30 cellular contexts compared by ENCODE assay signal in genomic region chr1:3544050-3544977, GRCh38.
A peak's percentile ranks its signal among the peaks of the same experiment; 100 is the strongest.
DNase-seq lines count a peak whose midpoint lies in the region; ATAC-seq, FAIRE-seq and TF ChIP-seq lines count a peak whose summit lies in the region.
"Had no signal": no experiment of that assay in that cellular context is flagged by ENCODE, and none has a peak within 500 bp of the region (broad histone marks: within the 10 kb centered on the region; RNA-seq: fewer than 3 reads in every experiment).

No MANE protein-coding gene starts in this region.

- H3K27me3 ChIP-seq in H7 (ENCODE audit: control insufficient read depth, insufficient read depth, low read length): no peaks in the 10 kb centered on the region
- H3K27me3 ChIP-seq in mesenchymal stem cell (ENCODE audit: control insufficient read depth in 1 of 2, insufficient read depth in 1 of 2, low read length in 2 of 2): peaks cover 19 to 75% of the 10 kb centered on the region in 2 experiments
- H3K27me3 ChIP-seq in skeletal muscle satellite cell (ENCODE audit: control insufficient read depth, insufficient read depth, low read length): peaks cover 24% of the 10 kb centered on the region
- no peaks in the 10 kb centered on the region for H3K27me3 ChIP-seq in small intestine (ENCODE audit: control insufficient read depth in 2 of 2, insufficient read depth in 2 of 2, low read length in 2 of 2)
- H3K27me3 ChIP-seq: BLaER1 treated with 17β-estradiol and CSF1 and Interleukin-3, amounts not matched to agents 10 nM and 100 nM; thyroid gland had no signal

- peak; percentile 65 for DNase-seq in H7
- no peak for DNase-seq in RWPE1 (ENCODE audit: low spot score)
- DNase-seq in mesenchymal stem cell: no peak
- no peak for DNase-seq in small intestine
- DNase-seq: activated CD4-positive, alpha-beta memory T cell treated with anti-CD3 and anti-CD28 coated beads for 36 hours; activated CD4-positive, alpha-beta T cell treated with anti-CD3 and anti-CD28 coated beads for 1 hour; activated naive CD4-positive, alpha-beta T cell treated with anti-CD3 and anti-CD28 coated beads for 36 hours; COR-L47; DMS53; hypothalamus; MM.1S; NCI-H1417; NCI-H2081; NCI-H226; NCI-H526 treated with DMSO at 0.1 percent for 48 hours; SHP77 treated with DMSO at 0.1 percent for 48 hours; stimulated activated CD4-positive, alpha-beta T cell treated with anti-CD3 and anti-CD28 coated beads, Interleukin-4, amount 100 ng/mL, for 1 hour; stomach had no signal

- H3K4me1 Mint-ChIP-seq in activated T-helper 17 cell treated with anti-CD3 and anti-CD28 coated beads, Interleukin-2, amount 50 U/mL, for 72 hours: no peaks in the 10 kb centered on the region

- no peak overlapping the region for H2BK12ac ChIP-seq in mesenchymal stem cell (ENCODE audit: low read length in 2 of 2)

- H3K36me3 ChIP-seq in H7 (replicated peaks; ENCODE audit: control insufficient read depth, insufficient read depth, low read length) (no peaks in the 10 kb centered on the region), mesenchymal stem cell (ENCODE audit: control insufficient read depth in 1 of 2, insufficient read depth in 2 of 2, low read depth in 1 of 2, low read length in 2 of 2) (peaks cover 0 to 6% of the 10 kb centered on the region in 2 experiments), skeletal muscle satellite cell (ENCODE audit: insufficient read depth, low read length) (no peaks in the 10 kb centered on the region), small intestine (ENCODE audit: control insufficient read depth in 2 of 2, insufficient read depth in 2 of 2, low read length in 2 of 2) (no peaks in the 10 kb centered on the region)
- H3K36me3 ChIP-seq: stomach, thyroid gland had no signal

- no peak overlapping the region for H3K4ac ChIP-seq in mesenchymal stem cell (ENCODE audit: low read depth in 1 of 2, low read length in 2 of 2)

- H3K9ac ChIP-seq in mesenchymal stem cell (ENCODE audit: low read length): peak overlapping the region; percentile 43
- H3K9ac ChIP-seq in skeletal muscle satellite cell (ENCODE audit: low read depth, low read length): peak overlapping the region; percentile 78
- H3K9ac ChIP-seq: KMS-11, parathyroid adenoma had no signal

- H3K36me3 Mint-ChIP-seq in activated T-helper 17 cell treated with anti-CD3 and anti-CD28 coated beads, Interleukin-2, amount 50 U/mL, for 72 hours (ENCODE audit: low read depth): no peaks in the 10 kb centered on the region
- H3K36me3 Mint-ChIP-seq: activated CD4-positive, alpha-beta memory T cell treated with anti-CD3 and anti-CD28 coated beads for 36 hours had no signal

- no peak overlapping the region for H2BK120ac ChIP-seq in mesenchymal stem cell (ENCODE audit: low read depth, low read length)

- H2AFZ ChIP-seq in mesenchymal stem cell (ENCODE audit: low read depth, low read length): no peak overlapping the region
- H2AFZ ChIP-seq: parathyroid adenoma had no signal

- H3K23ac ChIP-seq in mesenchymal stem cell (ENCODE audit: low read length in 2 of 2): no peak overlapping the region

- H3K4me3 Mint-ChIP-seq in activated T-helper 17 cell treated with anti-CD3 and anti-CD28 coated beads, Interleukin-2, amount 50 U/mL, for 72 hours: no peak overlapping the region
- H3K4me3 Mint-ChIP-seq: activated CD4-positive, alpha-beta memory T cell treated with anti-CD3 and anti-CD28 coated beads for 36 hours; activated naive CD4-positive, alpha-beta T cell treated with anti-CD3 and anti-CD28 coated beads for 36 hours; activated T-helper 1 cell treated with anti-CD3 and anti-CD28 coated beads, Interleukin-12 subunit alpha, Interleukin-12 subunit beta, Interleukin-2, Interleukin-4 antibody, amounts not matched to agents 30 ng/mL and 10 ng/mL and 1 ng/mL, durations not matched to agents 14 hours and 24 hours and 36 hours; nephron progenitor cell had no signal

- no peaks in the 10 kb centered on the region for H3K79me1 ChIP-seq in mesenchymal stem cell (replicated peaks; ENCODE audit: low read length, poor library complexity, severe bottlenecking)

- no peak for FAIRE-seq in small intestine (lab: Jason Lieb, UNC)
- FAIRE-seq: GM12892 had no signal

- POLR2A ChIA-PET in RWPE1 (lab: Yijun Ruan, JAX; ENCODE audit: low non-redundant PET): no interaction called here

- H3K27ac ChIP-seq in RWPE1 (peak overlapping the region; percentile 97), mesenchymal stem cell (ENCODE audit: low read length, poor library complexity, severe bottlenecking) (no peak overlapping the region), small intestine (ENCODE audit: low read depth in 1 of 2, low read length in 1 of 2) (no peak overlapping the region)
- H3K27ac ChIP-seq: BLaER1 treated with 17β-estradiol and CSF1 and Interleukin-3, amounts not matched to agents 10 nM and 100 nM; KMS-11; parathyroid adenoma; thyroid gland had no signal

- H4K8ac ChIP-seq in mesenchymal stem cell (ENCODE audit: low read length): no peak overlapping the region

- peak overlapping the region; percentile 35 for H2BK5ac ChIP-seq in mesenchymal stem cell (ENCODE audit: low read depth, low read length, poor library complexity, severe bottlenecking)

- CTCF ChIA-PET in RWPE1 (lab: Yijun Ruan, JAX): no interaction called here

- H3K4me1 ChIP-seq in mesenchymal stem cell (ENCODE audit: control insufficient read depth, insufficient read depth, low read depth, low read length): peaks cover 58% of the 10 kb centered on the region
- H3K4me1 ChIP-seq in skeletal muscle satellite cell (ENCODE audit: control insufficient read depth, insufficient read depth, low read length): peaks cover 73% of the 10 kb centered on the region
- H3K4me1 ChIP-seq in small intestine (ENCODE audit: control insufficient read depth in 2 of 2, insufficient read depth in 1 of 2, low read depth in 1 of 2, low read length in 1 of 2): no peaks in the 10 kb centered on the region
- H3K4me1 ChIP-seq: parathyroid adenoma had no signal

- no peak for ATAC-seq in HG03280 (IDR thresholded peaks at IDR 0.05; ENCODE audit: unreplicated experiment)
- no peak for ATAC-seq in HG03565 (IDR thresholded peaks at IDR 0.05; ENCODE audit: unreplicated experiment)
- no peak for ATAC-seq in activated T-helper 17 cell treated with anti-CD3 and anti-CD28 coated beads, Interleukin-2, amount 50 U/mL, for 72 hours (replicated peaks)

- H3K14ac ChIP-seq in mesenchymal stem cell (ENCODE audit: low read length in 2 of 2): no peak overlapping the region

- H3K27me3 Mint-ChIP-seq in activated T-helper 17 cell treated with anti-CD3 and anti-CD28 coated beads, Interleukin-2, amount 50 U/mL, for 72 hours: no peaks in the 10 kb centered on the region
- H3K27me3 Mint-ChIP-seq: activated CD4-positive, alpha-beta memory T cell treated with anti-CD3 and anti-CD28 coated beads for 36 hours had no signal

- no peak overlapping the region for H4K91ac ChIP-seq in mesenchymal stem cell (ENCODE audit: low read length)

- peak overlapping the region; percentile 9 for H2BK15ac ChIP-seq in mesenchymal stem cell (ENCODE audit: low read depth, poor library complexity, severe bottlenecking)

- H3K9me3 ChIP-seq in mesenchymal stem cell (ENCODE audit: control insufficient read depth, low read length) (no peaks in the 10 kb centered on the region), skeletal muscle satellite cell (replicated peaks; ENCODE audit: low read length) (no peaks in the 10 kb centered on the region), small intestine (ENCODE audit: control insufficient read depth, low read depth) (no peaks in the 10 kb centered on the region)
- H3K9me3 ChIP-seq: BLaER1 treated with 17β-estradiol and CSF1 and Interleukin-3, amounts not matched to agents 10 nM and 100 nM; stomach; thyroid gland had no signal

- 88% methylated on average over 27 of the region's 30 CpGs for WGBS in mesenchymal stem cell
- WGBS in small intestine, 3 donors: 80 to 87% (median 86%) methylated on average over 20 to 30 of the region's 30 CpGs

- no peak for TF ChIP-seq CTCF in RWPE1 (conservative IDR thresholded peaks at IDR 0.05; ENCODE audit: low read depth)

- H3K4me3 ChIP-seq in H7 (ENCODE audit: insufficient read depth, low read depth, low read length): no peak overlapping the region
- no peak overlapping the region for H3K4me3 ChIP-seq in mesenchymal stem cell (ENCODE audit: insufficient read depth in 1 of 2, low read depth in 1 of 2, low read length in 2 of 2)
- no peak overlapping the region for H3K4me3 ChIP-seq in skeletal muscle satellite cell (ENCODE audit: low read length)
- no peak overlapping the region for H3K4me3 ChIP-seq in small intestine (ENCODE audit: low read depth in 1 of 2, low read length in 2 of 2)
- H3K4me3 ChIP-seq: BLaER1 treated with 17β-estradiol and CSF1 and Interleukin-3, amounts not matched to agents 10 nM and 100 nM; lung; stomach; thyroid gland had no signal

- H2AK5ac ChIP-seq in mesenchymal stem cell (ENCODE audit: low read length, severe bottlenecking): no peak overlapping the region

- no peak overlapping the region for H3K18ac ChIP-seq in mesenchymal stem cell (ENCODE audit: low read depth in 1 of 2, low read length in 2 of 2)

- H3K9me3 Mint-ChIP-seq in activated T-helper 17 cell treated with anti-CD3 and anti-CD28 coated beads, Interleukin-2, amount 50 U/mL, for 72 hours: no peaks in the 10 kb centered on the region
- H3K9me3 Mint-ChIP-seq: activated CD4-positive, alpha-beta memory T cell treated with anti-CD3 and anti-CD28 coated beads for 36 hours; activated naive CD4-positive, alpha-beta T cell treated with anti-CD3 and anti-CD28 coated beads for 36 hours; activated T-helper 1 cell treated with anti-CD3 and anti-CD28 coated beads, Interleukin-12 subunit alpha, Interleukin-12 subunit beta, Interleukin-2, Interleukin-4 antibody, amounts not matched to agents 30 ng/mL and 10 ng/mL and 1 ng/mL, durations not matched to agents 14 hours and 24 hours and 36 hours; nephron progenitor cell had no signal

- no peak overlapping the region for H3K4me2 ChIP-seq in mesenchymal stem cell (ENCODE audit: low read length, poor library complexity, severe bottlenecking)
- H3K4me2 ChIP-seq in skeletal muscle satellite cell (ENCODE audit: low read length): peak overlapping the region; percentile 83
- H3K4me2 ChIP-seq: KMS-11 had no signal

- no peak overlapping the region for H3K27ac Mint-ChIP-seq in activated T-helper 17 cell treated with anti-CD3 and anti-CD28 coated beads, Interleukin-2, amount 50 U/mL, for 72 hours
- H3K27ac Mint-ChIP-seq: activated CD4-positive, alpha-beta memory T cell treated with anti-CD3 and anti-CD28 coated beads for 36 hours; activated naive CD4-positive, alpha-beta T cell treated with anti-CD3 and anti-CD28 coated beads for 36 hours; activated T-helper 1 cell treated with anti-CD3 and anti-CD28 coated beads, Interleukin-12 subunit alpha, Interleukin-12 subunit beta, Interleukin-2, Interleukin-4 antibody, amounts not matched to agents 30 ng/mL and 10 ng/mL and 1 ng/mL, durations not matched to agents 14 hours and 24 hours and 36 hours; nephron progenitor cell had no signal
